In the genomic region with DNA sequence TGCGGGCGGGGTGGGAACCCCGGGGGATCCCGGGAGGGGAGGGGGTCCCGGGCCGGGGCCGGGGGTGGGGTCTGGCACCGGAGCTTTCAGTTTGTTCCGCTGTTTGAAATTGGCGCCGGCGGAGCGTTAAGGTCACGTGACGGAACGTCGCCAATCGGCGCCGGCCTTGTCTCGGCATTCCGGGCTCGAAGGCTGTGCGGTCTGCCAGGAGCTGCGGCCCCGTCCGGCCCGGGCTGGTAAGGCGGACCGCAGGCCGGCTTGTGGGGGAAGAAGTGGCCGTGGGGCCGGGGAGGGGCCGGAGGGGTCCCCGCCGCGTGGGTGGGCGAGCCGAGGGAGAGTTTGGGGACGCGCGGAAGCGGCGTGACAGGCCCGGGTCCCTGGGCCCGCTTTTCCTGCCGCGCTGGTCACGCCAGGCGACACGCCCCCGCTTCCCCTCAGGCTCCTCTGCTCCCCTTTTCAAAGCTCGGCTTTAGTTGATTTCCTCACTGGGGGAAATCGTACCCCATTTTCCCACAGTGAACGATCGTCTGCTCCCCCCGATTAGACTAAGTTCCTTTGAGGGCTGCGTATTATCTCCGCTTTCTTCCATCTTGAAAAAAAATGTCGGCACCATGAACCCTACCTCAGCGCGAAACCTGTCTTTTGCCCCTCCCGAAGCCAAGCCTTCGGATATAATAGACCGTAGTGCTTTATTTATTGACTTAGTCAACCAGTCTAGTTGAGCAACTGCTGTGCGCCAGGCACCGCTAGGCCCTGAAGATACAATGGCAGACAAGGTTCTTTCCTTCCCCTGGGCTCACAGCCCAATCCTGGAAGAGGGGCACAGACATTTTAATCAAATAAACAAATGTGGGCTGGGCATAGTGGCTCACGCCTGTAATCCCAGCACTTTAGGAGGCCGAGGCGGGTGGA, we compare ENCODE assay signal across 1 cellular context.
TF ChIP-seq lines count a peak whose summit lies in the region.

A gene with protein sequence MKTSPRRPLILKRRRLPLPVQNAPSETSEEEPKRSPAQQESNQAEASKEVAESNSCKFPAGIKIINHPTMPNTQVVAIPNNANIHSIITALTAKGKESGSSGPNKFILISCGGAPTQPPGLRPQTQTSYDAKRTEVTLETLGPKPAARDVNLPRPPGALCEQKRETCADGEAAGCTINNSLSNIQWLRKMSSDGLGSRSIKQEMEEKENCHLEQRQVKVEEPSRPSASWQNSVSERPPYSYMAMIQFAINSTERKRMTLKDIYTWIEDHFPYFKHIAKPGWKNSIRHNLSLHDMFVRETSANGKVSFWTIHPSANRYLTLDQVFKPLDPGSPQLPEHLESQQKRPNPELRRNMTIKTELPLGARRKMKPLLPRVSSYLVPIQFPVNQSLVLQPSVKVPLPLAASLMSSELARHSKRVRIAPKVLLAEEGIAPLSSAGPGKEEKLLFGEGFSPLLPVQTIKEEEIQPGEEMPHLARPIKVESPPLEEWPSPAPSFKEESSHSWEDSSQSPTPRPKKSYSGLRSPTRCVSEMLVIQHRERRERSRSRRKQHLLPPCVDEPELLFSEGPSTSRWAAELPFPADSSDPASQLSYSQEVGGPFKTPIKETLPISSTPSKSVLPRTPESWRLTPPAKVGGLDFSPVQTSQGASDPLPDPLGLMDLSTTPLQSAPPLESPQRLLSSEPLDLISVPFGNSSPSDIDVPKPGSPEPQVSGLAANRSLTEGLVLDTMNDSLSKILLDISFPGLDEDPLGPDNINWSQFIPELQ (minus strand): TSS at position 128 of the 912 bp plus-strand sequence. CDS start 2,696 bp downstream, outside the sequence.
A gene with protein sequence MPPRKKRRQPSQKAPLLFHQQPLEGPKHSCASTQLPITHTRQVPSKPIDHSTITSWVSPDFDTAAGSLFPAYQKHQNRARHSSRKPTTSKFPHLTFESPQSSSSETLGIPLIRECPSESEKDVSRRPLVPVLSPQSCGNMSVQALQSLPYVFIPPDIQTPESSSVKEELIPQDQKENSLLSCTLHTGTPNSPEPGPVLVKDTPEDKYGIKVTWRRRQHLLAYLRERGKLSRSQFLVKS (plus strand): TSS at position 177 of the 912 bp plus-strand sequence. CDS start 8,144 bp downstream, outside the sequence.

TF ChIP-seq in Ishikawa, 13 proteins besides CTCF, POLR2A, EP300 and RAD21 (continued from another document):
- TF ChIP-seq TAF1 (IDR thresholded peaks at IDR 0.05; ENCODE audit: low read depth), result peak; percentile 93
- peak; percentile 37; the same call in 1 of the 2 replicates for TF ChIP-seq NFIC (IDR thresholded peaks at IDR 0.05)
- peak; percentile 75 for TF ChIP-seq FOXM1 (IDR thresholded peaks at IDR 0.05; ENCODE audit: borderline replicate concordance, low read depth)
- TF ChIP-seq CEBPB (IDR thresholded peaks at IDR 0.05), result 0 out of 2 replicates have a peak, but pooled peaks have one; percentile 4
- TF ChIP-seq, protein P1, sequence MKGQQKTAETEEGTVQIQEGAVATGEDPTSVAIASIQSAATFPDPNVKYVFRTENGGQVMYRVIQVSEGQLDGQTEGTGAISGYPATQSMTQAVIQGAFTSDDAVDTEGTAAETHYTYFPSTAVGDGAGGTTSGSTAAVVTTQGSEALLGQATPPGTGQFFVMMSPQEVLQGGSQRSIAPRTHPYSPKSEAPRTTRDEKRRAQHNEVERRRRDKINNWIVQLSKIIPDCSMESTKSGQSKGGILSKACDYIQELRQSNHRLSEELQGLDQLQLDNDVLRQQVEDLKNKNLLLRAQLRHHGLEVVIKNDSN (IDR thresholded peaks at IDR 0.05), result peak; percentile 97
- TF ChIP-seq EGR1 (IDR thresholded peaks at IDR 0.05), result peak; percentile 88
- TF ChIP-seq, protein P2, sequence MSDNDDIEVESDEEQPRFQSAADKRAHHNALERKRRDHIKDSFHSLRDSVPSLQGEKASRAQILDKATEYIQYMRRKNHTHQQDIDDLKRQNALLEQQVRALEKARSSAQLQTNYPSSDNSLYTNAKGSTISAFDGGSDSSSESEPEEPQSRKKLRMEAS (IDR thresholded peaks at IDR 0.05), result peak; percentile 66
- TF ChIP-seq TCF12 (IDR thresholded peaks at IDR 0.05; ENCODE audit: low read depth), result peak; percentile 43; the same call in 1 of the 2 replicates
- TF ChIP-seq CREB1 (IDR thresholded peaks at IDR 0.05; ENCODE audit: low read depth), result no peak
- TF ChIP-seq ZBTB7A (IDR thresholded peaks at IDR 0.05; ENCODE audit: low read depth), result no peak; the same call in 1 of the 2 replicates
- TF ChIP-seq YY1 (IDR thresholded peaks at IDR 0.05; ENCODE audit: low read depth), result peak; percentile 83
